Comparison of ENCODE assay signal across 1 cellular context in genomic region chr6:159790149-159790946, GRCh38.
TF ChIP-seq lines count a peak whose summit lies in the region.

Gene MRPL18 (plus strand): TSS chr6:159790467. CDS start chr6:159790588, 121 bp downstream.

TF ChIP-seq in HepG2, 621 proteins besides CTCF, POLR2A, EP300 and RAD21 (continued from another document and continues in another):
- TF ChIP-seq E2F2 (CRISPR knock-in tag; IDR thresholded peaks at IDR 0.05; ENCODE audit: borderline replicate concordance) (no peak), ZNF652 (CRISPR knock-in tag; IDR thresholded peaks at IDR 0.05; ENCODE audit: borderline replicate concordance, low read depth) (no peak), IRF1 (CRISPR knock-in tag; IDR thresholded peaks at IDR 0.05; ENCODE audit: low read depth) (no peak), ZBTB38 (CRISPR knock-in tag; IDR thresholded peaks at IDR 0.05) (no peak), ZFP37 (CRISPR knock-in tag; IDR thresholded peaks at IDR 0.05; ENCODE audit: borderline replicate concordance) (no peak), ATF6 (CRISPR knock-in tag; conservative IDR thresholded peaks at IDR 0.05) (no peak), CHCHD3 (CRISPR knock-in tag; IDR thresholded peaks at IDR 0.05) (no peak), ZMYM4 (CRISPR knock-in tag; IDR thresholded peaks at IDR 0.05) (no peak; the same call in 1 of the 2 replicates), ZNF556 (CRISPR knock-in tag; IDR thresholded peaks at IDR 0.05; ENCODE audit: borderline replicate concordance) (no peak), ATF7-NPFF (CRISPR knock-in tag; IDR thresholded peaks at IDR 0.05; ENCODE audit: low read depth) (peak; percentile 48), HMGXB3 (CRISPR knock-in tag; IDR thresholded peaks at IDR 0.05; ENCODE audit: borderline replicate concordance) (no peak), ZNF691 (CRISPR knock-in tag; IDR thresholded peaks at IDR 0.05; ENCODE audit: borderline replicate concordance, low read depth) (no peak), ZNF3 (CRISPR knock-in tag; IDR thresholded peaks at IDR 0.05) (no peak), MTF2 (CRISPR knock-in tag; IDR thresholded peaks at IDR 0.05; ENCODE audit: borderline replicate concordance) (no peak), ZNF564 (CRISPR knock-in tag; IDR thresholded peaks at IDR 0.05) (no peak), ZXDC (CRISPR knock-in tag; IDR thresholded peaks at IDR 0.05) (peak; percentile 4; the same call in 1 of the 2 replicates), AKAP8 (CRISPR knock-in tag; IDR thresholded peaks at IDR 0.05) (no peak; the same call in 1 of the 2 replicates), ZNF747 (CRISPR knock-in tag; IDR thresholded peaks at IDR 0.05; ENCODE audit: borderline replicate concordance) (0 out of 2 replicates have a peak, but pooled peaks have one; percentile 23), ZNF343 (CRISPR knock-in tag; IDR thresholded peaks at IDR 0.05) (no peak), MAFK (conservative IDR thresholded peaks at IDR 0.05 in 1 of 2, IDR thresholded peaks at IDR 0.05 in 1 of 2; ENCODE audit: low read length in 2 of 2) (0 out of 4 replicates have a peak, but pooled peaks of 1 of the 2 experiments have one; percentile 7), ZNF382 (CRISPR knock-in tag; IDR thresholded peaks at IDR 0.05; ENCODE audit: borderline replicate concordance) (no peak), ZFP36L1 (CRISPR knock-in tag; IDR thresholded peaks at IDR 0.05) (no peak), ZNF292 (CRISPR knock-in tag; IDR thresholded peaks at IDR 0.05; ENCODE audit: borderline replicate concordance, low read depth) (no peak), ERF (CRISPR knock-in tag; IDR thresholded peaks at IDR 0.05) (no peak; the same call in 1 of the 2 replicates), TFE3 (CRISPR knock-in tag; IDR thresholded peaks at IDR 0.05) (no peak), ZBTB14 (CRISPR knock-in tag; IDR thresholded peaks at IDR 0.05) (no peak), POGZ (CRISPR knock-in tag; IDR thresholded peaks at IDR 0.05) (no peak), GZF1 (CRISPR knock-in tag; IDR thresholded peaks at IDR 0.05) (no peak), HCFC1 (IDR thresholded peaks at IDR 0.05; ENCODE audit: low read depth, low read length) (peak; percentile 22), PRMT3 (CRISPR knock-in tag; IDR thresholded peaks at IDR 0.05; ENCODE audit: borderline replicate concordance, low read depth) (no peak), MTA3 (CRISPR knock-in tag; IDR thresholded peaks at IDR 0.05) (no peak), EEA1 (CRISPR knock-in tag; IDR thresholded peaks at IDR 0.05; ENCODE audit: borderline replicate concordance) (peak; percentile 63; the same call in 1 of the 2 replicates), REL (CRISPR knock-in tag; conservative IDR thresholded peaks at IDR 0.05) (no peak; the same call in 1 of the 2 replicates), SMYD3 (CRISPR knock-in tag; IDR thresholded peaks at IDR 0.05) (no peak), DNMT1 (CRISPR knock-in tag; IDR thresholded peaks at IDR 0.05) (no peak), ZBTB1 (CRISPR knock-in tag; IDR thresholded peaks at IDR 0.05; ENCODE audit: borderline replicate concordance) (no peak), KLF9 (CRISPR knock-in tag; IDR thresholded peaks at IDR 0.05; ENCODE audit: low read depth) (no peak), CAMTA2 (CRISPR knock-in tag; IDR thresholded peaks at IDR 0.05; ENCODE audit: borderline replicate concordance) (no peak), SAFB2 (CRISPR knock-in tag; IDR thresholded peaks at IDR 0.05; ENCODE audit: borderline replicate concordance, low read depth) (no peak), ARNT2 (CRISPR knock-in tag; IDR thresholded peaks at IDR 0.05; ENCODE audit: low read depth) (no peak; the same call in 1 of the 2 replicates), ZSCAN25 (CRISPR knock-in tag; IDR thresholded peaks at IDR 0.05) (no peak), HMGXB4 (CRISPR knock-in tag; IDR thresholded peaks at IDR 0.05; ENCODE audit: borderline replicate concordance in 1 of 2, low read depth in 1 of 2) (peak in 1 of 2 experiments; percentile 80; a peak in 2 of 4 replicates), SRSF9 (IDR thresholded peaks at IDR 0.05; ENCODE audit: borderline replicate concordance, insufficient read depth, low read depth, low read length, poor library complexity, severe bottlenecking) (no peak), ZNF672 (CRISPR knock-in tag; IDR thresholded peaks at IDR 0.05) (no peak), ZNF770 (CRISPR knock-in tag; IDR thresholded peaks at IDR 0.05) (no peak)
